In the genomic region with DNA sequence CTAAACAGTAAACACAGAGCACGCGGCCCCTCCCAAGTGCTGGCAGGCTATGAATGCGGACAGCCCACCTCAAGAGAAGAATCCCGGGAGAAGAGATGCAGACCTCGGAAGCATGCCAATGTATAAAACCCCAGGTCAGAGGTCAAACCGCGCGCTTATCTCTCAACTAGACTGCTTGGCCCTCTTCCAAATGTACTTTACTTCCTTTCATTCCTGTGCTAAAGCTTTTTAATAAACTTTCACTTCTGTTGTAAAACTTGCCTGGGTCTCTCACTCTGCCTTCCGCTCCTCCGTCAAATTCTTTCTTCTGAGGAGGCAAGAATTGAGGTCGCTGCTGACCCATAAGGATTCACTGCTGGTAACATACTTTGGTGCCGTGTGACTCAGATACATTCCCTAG, we compare ENCODE assay signal across 30 cellular contexts.
A peak's percentile ranks its signal among the peaks of the same experiment; 100 is the strongest.
DNase-seq lines count a peak whose midpoint lies in the region; ATAC-seq, FAIRE-seq and TF ChIP-seq lines count a peak whose summit lies in the region.
"Had no signal": no experiment of that assay in that cellular context is flagged by ENCODE, and none has a peak within 500 bp of the region (broad histone marks: within the 10 kb centered on the region; RNA-seq: fewer than 3 reads in every experiment).

No MANE protein-coding gene starts in this region.

- H3K79me2 ChIP-seq in HepG2 (ENCODE audit: insufficient read depth, low read length) (no peaks in the 10 kb centered on the region), hepatocyte (no peaks in the 10 kb centered on the region)

- intact Hi-C loops in HepG2 (cut with micrococcal nuclease; ENCODE audit: unreplicated experiment) = no loop called here
- intact Hi-C loops in right lobe of liver (cut with DNase I) = no loop called here
- intact Hi-C loops in pancreas (cut with DNase I) = no loop called here

- H3K4me3 ChIP-seq in HepG2 (replicated peaks in 1 of 3; ENCODE audit: insufficient read depth in 1 of 3, low read depth in 2 of 3, low read length in 3 of 3) = no peak overlapping the region
- H3K4me3 ChIP-seq in right lobe of liver = no peak overlapping the region
- no peak overlapping the region for H3K4me3 ChIP-seq in SJCRH30
- H3K4me3 ChIP-seq in hepatocyte = no peak overlapping the region
- H3K4me3 ChIP-seq in pancreas = no peak overlapping the region
- H3K4me3 ChIP-seq: coronary artery, ovary, skin epidermis, suprapubic skin had no signal

- CTCF ChIA-PET in HepG2 (lab: Yijun Ruan, JAX; ENCODE audit: low intra/inter-chr PET ratio, low total read pairs) = no interaction called here

- H3K4me1 ChIP-seq in HepG2 (ENCODE audit: insufficient read depth, low read length) (peaks cover 11% of the 10 kb centered on the region; the same call in 1 of the 2 replicates), right lobe of liver (no peaks in the 10 kb centered on the region), SJCRH30 (no peaks in the 10 kb centered on the region), hepatocyte (ENCODE audit: insufficient read depth) (no peaks in the 10 kb centered on the region), pancreas (no peaks in the 10 kb centered on the region)
- H3K4me1 ChIP-seq: suprapubic skin had no signal

- H3K9ac ChIP-seq in HepG2 (ENCODE audit: insufficient read depth, low read depth, low read length) = no peak overlapping the region
- H3K9ac ChIP-seq: SK-N-SH had no signal

- no peak overlapping the region for H3K27ac ChIP-seq in HepG2 (ENCODE audit: extremely low read length, insufficient read depth, low read length)
- H3K27ac ChIP-seq in right lobe of liver = no peak overlapping the region
- H3K27ac ChIP-seq in SJCRH30 = no peak overlapping the region
- no peak overlapping the region for H3K27ac ChIP-seq in hepatocyte
- H3K27ac ChIP-seq in pancreas = no peak overlapping the region
- H3K27ac ChIP-seq: coronary artery, ovary, skin epidermis, suprapubic skin had no signal

- H3K9me3 ChIP-seq in HepG2 (ENCODE audit: low read length) = no peaks in the 10 kb centered on the region
- H3K9me3 ChIP-seq in right lobe of liver = no peaks in the 10 kb centered on the region
- H3K9me3 ChIP-seq in SJCRH30 (replicated peaks) = no peaks in the 10 kb centered on the region
- H3K9me3 ChIP-seq in hepatocyte (ENCODE audit: low read depth) = no peaks in the 10 kb centered on the region
- no peaks in the 10 kb centered on the region for H3K9me3 ChIP-seq in pancreas
- H3K9me3 ChIP-seq: ovary, SK-N-SH, suprapubic skin had no signal

- no peak for TF ChIP-seq RAD21 in HepG2 (CRISPR knock-in tag; IDR thresholded peaks at IDR 0.05)

- H4K20me1 ChIP-seq in HepG2 (ENCODE audit: insufficient read depth, low read length) (no peaks in the 10 kb centered on the region), hepatocyte (ENCODE audit: insufficient read depth, poor library complexity, severe bottlenecking) (no peaks in the 10 kb centered on the region)

- WGBS in HepG2 (ENCODE audit: low lambda C conversion rate) = 3% methylated on average over 12 of the region's 12 CpGs
- 67% methylated on average over 11 of the region's 12 CpGs for WGBS in right lobe of liver (ENCODE audit: insufficient coverage, low coverage, low lambda C conversion rate, missing lambda C conversion rate)
- 31% methylated on average over 12 of the region's 12 CpGs for WGBS in hepatocyte (ENCODE audit: low lambda C conversion rate, missing lambda C conversion rate)
- WGBS in pancreas, 2 donors = 59 to 68% methylated on average over 12 of the region's 12 CpGs

- BruUV-seq in HepG2 (replicated peaks; lab: Mats Ljungman, UMichigan) = no TSS peak

- no peak for FAIRE-seq in HepG2 (lab: Jason Lieb, UNC)
- FAIRE-seq in pancreas (lab: Jason Lieb, UNC) = no peak

- POLR2A ChIA-PET in HepG2 (lab: Yijun Ruan, JAX) = no interaction called here

- DNase-seq in HepG2 (ENCODE audit: low spot score) (peak; percentile 2), right lobe of liver (no peak), SJCRH30 (peak; percentile 10 to 18), hepatocyte (ENCODE audit: low spot score) (peak; percentile 49), NCI-H2081 (lab: John Stamatoyannopoulos, UW) (no peak), pancreas (no peak), NCI-H748 (lab: John Stamatoyannopoulos, UW; ENCODE audit: unreplicated experiment) (no peak)
- DNase-seq: activated CD4-positive, alpha-beta T cell treated with anti-CD3 and anti-CD28 coated beads for 36 hours; activated effector memory CD4-positive, alpha-beta T cell treated with anti-CD3 and anti-CD28 coated beads, Interleukin-2, amount 50 U/mL, for 16 hours; activated naive CD8-positive, alpha-beta T cell treated with anti-CD3 and anti-CD28 coated beads, Interleukin-2, amount 50 U/mL, for 24 hours; AML-193; caudate nucleus; CD8-positive, alpha-beta T cell; DMS 273 treated with DMSO at 0.1 percent for 48 hours; effector CD8-positive, alpha-beta T cell; EL; HCEC 1CT; hypothalamus; left colon; mammary epithelial cell; NCI-H1092; NCI-H187; NCI-H524 treated with DMSO at 0.1 percent for 48 hours; ovary; PC-3; SK-N-SH; stimulated activated naive B cell treated with anti-CD40 and anti-IgM and Interleukin-4, amounts not matched to agents 10 μg/mL and 1 μg/mL and 100 μg/mL, for 72 hours had no signal

- H3K36me3 ChIP-seq in HepG2 (replicated peaks in 1 of 2; ENCODE audit: control insufficient read depth in 1 of 2, insufficient read depth in 2 of 2, low read length in 2 of 2) (no peaks in the 10 kb centered on the region), right lobe of liver (no peaks in the 10 kb centered on the region), SJCRH30 (no peaks in the 10 kb centered on the region), hepatocyte (replicated peaks; ENCODE audit: insufficient read depth, low read depth) (no peaks in the 10 kb centered on the region), pancreas (no peaks in the 10 kb centered on the region)
- H3K36me3 ChIP-seq: ovary, suprapubic skin had no signal

- H3K27me3 ChIP-seq in HepG2 (ENCODE audit: control insufficient read depth in 1 of 2, insufficient read depth in 2 of 2, low read length in 2 of 2) (no peaks in the 10 kb centered on the region), right lobe of liver (no peaks in the 10 kb centered on the region), SJCRH30 (no peaks in the 10 kb centered on the region), hepatocyte (no peaks in the 10 kb centered on the region), pancreas (no peaks in the 10 kb centered on the region)
- H3K27me3 ChIP-seq: ovary, suprapubic skin had no signal

- H3K4me2 ChIP-seq in HepG2 (ENCODE audit: low read depth, low read length) (peak overlapping the region; percentile 20), hepatocyte (peak overlapping the region; percentile 54)
- H3K4me2 ChIP-seq: SK-N-SH had no signal

- in situ Hi-C loops in HepG2 (cut with HindIII; ENCODE audit: extremely low pct_ligation_motif_present, low pct_unique_long_range_greater_than_20kb) = no loop called here

- no peak for TF ChIP-seq EP300 in HepG2 (IDR thresholded peaks at IDR 0.05; ENCODE audit: low read depth in 2 of 2, low read length in 2 of 2)
- no peak for TF ChIP-seq EP300 in HepG2 (CRISPR knock-in tag; IDR thresholded peaks at IDR 0.05; ENCODE audit: borderline replicate concordance)

- ATAC-seq in HepG2 (peak; percentile 49), right lobe of liver (no peak), pancreas (no peak)
- ATAC-seq: CD8-positive, alpha-beta T cell; left colon; PC-3 had no signal

- H2AFZ ChIP-seq in HepG2 (ENCODE audit: low read length) (no peak overlapping the region), hepatocyte (peak overlapping the region; percentile 20)

- no peaks in the 10 kb centered on the region for H3K9me2 ChIP-seq in hepatocyte (replicated peaks; ENCODE audit: insufficient read depth)
- H3K9me2 ChIP-seq: SK-N-SH had no signal

- TF ChIP-seq CTCF in HepG2 (CRISPR knock-in tag; IDR thresholded peaks at IDR 0.05) (no peak), right lobe of liver (IDR thresholded peaks at IDR 0.05) (no peak), hepatocyte (IDR thresholded peaks at IDR 0.05; ENCODE audit: poor library complexity) (no peak), pancreas (IDR thresholded peaks at IDR 0.05) (no peak)

- TF ChIP-seq POLR2A in HepG2 (IDR thresholded peaks at IDR 0.05; ENCODE audit: insufficient read depth in 1 of 2, low read depth in 2 of 2, low read length in 2 of 2) (no peak), right lobe of liver (IDR thresholded peaks at IDR 0.05) (no peak)

TF ChIP-seq in HepG2, 621 proteins besides CTCF, POLR2A, EP300 and RAD21 (continues in another document):
- no peak for TF ChIP-seq DNMT3B (CRISPR knock-in tag; conservative IDR thresholded peaks at IDR 0.05)
- TF ChIP-seq SOX5 (CRISPR knock-in tag; IDR thresholded peaks at IDR 0.05; ENCODE audit: borderline replicate concordance) = no peak
- peak; percentile 34 for TF ChIP-seq NR2F6 (IDR thresholded peaks at IDR 0.05)
- TF ChIP-seq NR2F6 (CRISPR knock-in tag; IDR thresholded peaks at IDR 0.05) = peak; percentile 36; the same call in 1 of the 2 replicates
- TF ChIP-seq ZNF232 (CRISPR knock-in tag; IDR thresholded peaks at IDR 0.05; ENCODE audit: borderline replicate concordance) = no peak
- 0 out of 2 replicates have a peak, but pooled peaks have one; percentile 26 for TF ChIP-seq NR2C2 (CRISPR knock-in tag; IDR thresholded peaks at IDR 0.05; ENCODE audit: borderline replicate concordance)
- no peak for TF ChIP-seq SIN3B (IDR thresholded peaks at IDR 0.05; ENCODE audit: low read length)
- TF ChIP-seq IKZF1 (IDR thresholded peaks at IDR 0.05) = no peak
- TF ChIP-seq RARA (CRISPR knock-in tag; IDR thresholded peaks at IDR 0.05) = no peak
- no peak for TF ChIP-seq NBN (conservative IDR thresholded peaks at IDR 0.05)
- TF ChIP-seq MAFG (CRISPR knock-in tag; IDR thresholded peaks at IDR 0.05) = no peak
- no peak for TF ChIP-seq RCOR2 (CRISPR knock-in tag; IDR thresholded peaks at IDR 0.05)
- no peak for TF ChIP-seq NFYB (CRISPR knock-in tag; IDR thresholded peaks at IDR 0.05)
- TF ChIP-seq HDAC2 (CRISPR knock-in tag; IDR thresholded peaks at IDR 0.05) = no peak
- no peak for TF ChIP-seq TBL1XR1 (IDR thresholded peaks at IDR 0.05; ENCODE audit: borderline replicate concordance, low read length, partially characterized antibody)
- peak; percentile 98 for TF ChIP-seq ZNF160 (CRISPR knock-in tag; IDR thresholded peaks at IDR 0.05)
- TF ChIP-seq MXD4 (CRISPR knock-in tag; IDR thresholded peaks at IDR 0.05) = no peak
- no peak for TF ChIP-seq NFE2 (CRISPR knock-in tag; IDR thresholded peaks at IDR 0.05)
- no peak for TF ChIP-seq CAMTA2 (CRISPR knock-in tag; IDR thresholded peaks at IDR 0.05; ENCODE audit: borderline replicate concordance)

Comparison
In these comparisons a context has a peak if more than half of its experiments do, and no peak if none do; other contexts are left out.
1. DNase-seq: peak in HepG2 (single experiment), SJCRH30 (2 of 2) and hepatocyte (single experiment); none in right lobe of liver (0 of 3), NCI-H2081 (0 of 2), pancreas (0 of 6) and NCI-H748 (single experiment).